In the genomic region with DNA sequence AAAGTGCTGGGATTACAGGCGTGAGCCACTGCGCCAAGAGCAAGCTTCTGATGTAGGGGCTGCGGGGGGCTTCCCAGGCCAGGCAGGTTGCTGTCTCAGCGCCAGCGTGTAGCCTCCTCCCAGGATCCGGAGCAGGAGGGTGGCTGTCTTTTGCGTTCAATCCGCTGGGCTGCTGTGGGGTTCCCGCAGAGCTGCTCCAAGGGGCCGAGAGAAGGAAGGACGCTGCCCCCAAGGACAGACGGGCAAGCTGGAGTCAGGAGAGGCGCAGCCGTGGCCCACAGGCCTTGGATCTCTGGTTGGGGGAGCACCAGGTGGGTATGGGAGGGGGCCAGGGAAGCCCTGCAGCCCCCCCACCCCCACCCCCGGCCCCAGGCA, we compare ENCODE assay signal across 1 cellular context.
TF ChIP-seq lines count a peak whose summit lies in the region.

No MANE protein-coding gene starts in this region.

TF ChIP-seq in HCT116, 20 proteins besides CTCF, POLR2A, EP300 and RAD21:
- TF ChIP-seq POLR2AphosphoS5 (IDR thresholded peaks at IDR 0.05; ENCODE audit: low read depth, low read length) = no peak
- no peak for TF ChIP-seq MAX (IDR thresholded peaks at IDR 0.05)
- no peak for TF ChIP-seq ATF3 (IDR thresholded peaks at IDR 0.05)
- no peak for TF ChIP-seq REST (IDR thresholded peaks at IDR 0.05; ENCODE audit: low read depth)
- TF ChIP-seq FOSL1 (IDR thresholded peaks at IDR 0.05; ENCODE audit: low read depth) = no peak
- TF ChIP-seq EGR1 (IDR thresholded peaks at IDR 0.05; ENCODE audit: low read depth) = no peak
- no peak for TF ChIP-seq SP1 (IDR thresholded peaks at IDR 0.05; ENCODE audit: low read depth)
- TF ChIP-seq YY1 (IDR thresholded peaks at IDR 0.05; ENCODE audit: extremely low read depth, insufficient replicate concordance, low read depth, low read length) = no peak
- TF ChIP-seq ZFX (IDR thresholded peaks at IDR 0.05) = no peak
- TF ChIP-seq SIN3A (IDR thresholded peaks at IDR 0.05; ENCODE audit: low read depth) = no peak
- TF ChIP-seq JUND (IDR thresholded peaks at IDR 0.05) = no peak
- no peak for TF ChIP-seq ZNF274 (IDR thresholded peaks at IDR 0.05; ENCODE audit: low read depth, low read length)
- no peak for TF ChIP-seq SRF (IDR thresholded peaks at IDR 0.05; ENCODE audit: low read depth)
- TF ChIP-seq, protein P1, sequence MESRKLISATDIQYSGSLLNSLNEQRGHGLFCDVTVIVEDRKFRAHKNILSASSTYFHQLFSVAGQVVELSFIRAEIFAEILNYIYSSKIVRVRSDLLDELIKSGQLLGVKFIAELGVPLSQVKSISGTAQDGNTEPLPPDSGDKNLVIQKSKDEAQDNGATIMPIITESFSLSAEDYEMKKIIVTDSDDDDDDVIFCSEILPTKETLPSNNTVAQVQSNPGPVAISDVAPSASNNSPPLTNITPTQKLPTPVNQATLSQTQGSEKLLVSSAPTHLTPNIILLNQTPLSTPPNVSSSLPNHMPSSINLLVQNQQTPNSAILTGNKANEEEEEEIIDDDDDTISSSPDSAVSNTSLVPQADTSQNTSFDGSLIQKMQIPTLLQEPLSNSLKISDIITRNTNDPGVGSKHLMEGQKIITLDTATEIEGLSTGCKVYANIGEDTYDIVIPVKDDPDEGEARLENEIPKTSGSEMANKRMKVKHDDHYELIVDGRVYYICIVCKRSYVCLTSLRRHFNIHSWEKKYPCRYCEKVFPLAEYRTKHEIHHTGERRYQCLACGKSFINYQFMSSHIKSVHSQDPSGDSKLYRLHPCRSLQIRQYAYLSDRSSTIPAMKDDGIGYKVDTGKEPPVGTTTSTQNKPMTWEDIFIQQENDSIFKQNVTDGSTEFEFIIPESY (IDR thresholded peaks at IDR 0.05; ENCODE audit: extremely low read depth, insufficient replicate concordance, low read length) = no peak
- TF ChIP-seq EZH2 (IDR thresholded peaks at IDR 0.05) = no peak
- no peak for TF ChIP-seq EZH2phosphoT487 (IDR thresholded peaks at IDR 0.05; ENCODE audit: borderline replicate concordance)
- no peak for TF ChIP-seq ELF1 (IDR thresholded peaks at IDR 0.05; ENCODE audit: borderline replicate concordance, low read depth)
TF ChIP-seq in HCT116: peak in this region for 0.
